In genomic region chrX:9728271-9728670, GRCh38 we compare ENCODE assay signal across 9 cellular contexts.
"Had no signal": no experiment of that assay in that cellular context is flagged by ENCODE, and none has a peak within 500 bp of the region (broad histone marks: within the 10 kb centered on the region; RNA-seq: fewer than 3 reads in every experiment).

No MANE protein-coding gene starts in this region.

- H3K4me3 Mint-ChIP-seq: activated naive CD4-positive, alpha-beta T cell treated with anti-CD3 and anti-CD28 coated beads for 36 hours; activated T-helper 17 cell treated with anti-CD3 and anti-CD28 coated beads, Interleukin-2, amount 50 U/mL, for 72 hours; neural crest cell had no signal

- DNase-seq: activated naive CD4-positive, alpha-beta T cell treated with anti-CD3 and anti-CD28 coated beads for 36 hours; erythroblast; gastrocnemius medialis; left colon; lower lobe of right lung; midbrain; right cardiac atrium had no signal

- H3K9me3 Mint-ChIP-seq: activated T-helper 17 cell treated with anti-CD3 and anti-CD28 coated beads, Interleukin-2, amount 50 U/mL, for 72 hours had no signal

- H3K4me1 Mint-ChIP-seq: activated T-helper 17 cell treated with anti-CD3 and anti-CD28 coated beads, Interleukin-2, amount 50 U/mL, for 72 hours; neural crest cell had no signal

- H3K27ac Mint-ChIP-seq: activated naive CD4-positive, alpha-beta T cell treated with anti-CD3 and anti-CD28 coated beads for 36 hours; activated T-helper 17 cell treated with anti-CD3 and anti-CD28 coated beads, Interleukin-2, amount 50 U/mL, for 72 hours had no signal

- H3K27me3 Mint-ChIP-seq: activated T-helper 17 cell treated with anti-CD3 and anti-CD28 coated beads, Interleukin-2, amount 50 U/mL, for 72 hours had no signal
